Comparison of ENCODE assay signal across 8 cellular contexts in genomic region chr15:99511865-99512632, GRCh38. TPM values are rescaled to one million over a fixed set of nuclear protein-coding genes. Genes with fewer than 3 reads are reported as not detected.
DNase-seq lines count a peak whose midpoint lies in the region; ATAC-seq and TF ChIP-seq lines count a peak whose summit lies in the region.

No MANE protein-coding gene starts in this region.

- no peaks in the 10 kb centered on the region for H3K36me3 ChIP-seq in DND-41 (ENCODE audit: insufficient read depth, low read length)
- no peaks in the 10 kb centered on the region for H3K36me3 ChIP-seq in H7 (replicated peaks; ENCODE audit: control insufficient read depth, insufficient read depth, low read length)

- H2AFZ ChIP-seq in DND-41 (ENCODE audit: low read depth, low read length) = peak overlapping the region; percentile 43

- peak; percentile 51 for DNase-seq in DND-41
- peak; percentile 20 for DNase-seq in globus pallidus (ENCODE audit: low spot score)
- no peak for DNase-seq in effector CD8-positive, alpha-beta T cell (lab: John Stamatoyannopoulos, UW)
- DNase-seq in H7 = no peak
- no peak for DNase-seq in central memory CD4-positive, alpha-beta T cell
- DNase-seq in NCI-H2029 (lab: John Stamatoyannopoulos, UW) = no peak

- peaks cover 71% of the 10 kb centered on the region for H3K4me1 ChIP-seq in DND-41 (ENCODE audit: insufficient read depth, low read length)

- ATAC-seq in DND-41 (ENCODE audit: insufficient read depth, low read depth) = peak; percentile 71
- ATAC-seq in GM19467 (IDR thresholded peaks at IDR 0.05; ENCODE audit: unreplicated experiment) = peak; percentile 62
- ATAC-seq in HG03457 (IDR thresholded peaks at IDR 0.05; ENCODE audit: unreplicated experiment) = peak; percentile 60

- H3K4me2 ChIP-seq in DND-41 (ENCODE audit: insufficient read depth, low read length) = peak overlapping the region; percentile 33

- peak overlapping the region; percentile 86 for H3K27ac ChIP-seq in DND-41 (ENCODE audit: low read length)

- no peaks in the 10 kb centered on the region for H4K20me1 ChIP-seq in DND-41 (ENCODE audit: insufficient read depth, low read length)

- H3K27me3 ChIP-seq in DND-41 (ENCODE audit: insufficient read depth, low read length, poor library complexity) (no peaks in the 10 kb centered on the region), H7 (ENCODE audit: control insufficient read depth, insufficient read depth, low read length) (no peaks in the 10 kb centered on the region)

- no peaks in the 10 kb centered on the region for H3K79me2 ChIP-seq in DND-41 (ENCODE audit: insufficient read depth, low read length)

- H3K9ac ChIP-seq in DND-41 (ENCODE audit: low read depth, low read length) = peak overlapping the region; percentile 48

- H3K4me3 ChIP-seq in DND-41 (ENCODE audit: low read depth in 1 of 2, low read length in 2 of 2) (no peak overlapping the region), H7 (ENCODE audit: insufficient read depth, low read depth, low read length) (no peak overlapping the region)

- TF ChIP-seq CTCF in DND-41 (IDR thresholded peaks at IDR 0.05; ENCODE audit: borderline replicate concordance, extremely low read depth, low read length, poor library complexity, severe bottlenecking) = no peak

- peaks cover 7% of the 10 kb centered on the region for H3K9me3 ChIP-seq in DND-41 (ENCODE audit: insufficient read depth, low read length, severe bottlenecking)

RNA-seq across cellular contexts. Expression of gene MEF2A, which starts 53.7 kb away (rescaled TPM):
- total RNA-seq in H7 (2014; rRNA removed; shearing (Covaris generic)) = 13.6 and 19.7 TPM in 2 replicates

Comparison
In these comparisons a context has a peak if more than half of its experiments do, and no peak if none do; other contexts are left out.
1. DNase-seq: peak in DND-41 (single experiment) and globus pallidus (single experiment); none in effector CD8-positive, alpha-beta T cell (single experiment), H7 (single experiment), central memory CD4-positive, alpha-beta T cell (single experiment) and NCI-H2029 (single experiment).
2. Peak in every context shown above with its lines, with median percentiles within 50 percentile points of each other: ATAC-seq.